11 cellular contexts compared by ENCODE assay signal in the genomic region with DNA sequence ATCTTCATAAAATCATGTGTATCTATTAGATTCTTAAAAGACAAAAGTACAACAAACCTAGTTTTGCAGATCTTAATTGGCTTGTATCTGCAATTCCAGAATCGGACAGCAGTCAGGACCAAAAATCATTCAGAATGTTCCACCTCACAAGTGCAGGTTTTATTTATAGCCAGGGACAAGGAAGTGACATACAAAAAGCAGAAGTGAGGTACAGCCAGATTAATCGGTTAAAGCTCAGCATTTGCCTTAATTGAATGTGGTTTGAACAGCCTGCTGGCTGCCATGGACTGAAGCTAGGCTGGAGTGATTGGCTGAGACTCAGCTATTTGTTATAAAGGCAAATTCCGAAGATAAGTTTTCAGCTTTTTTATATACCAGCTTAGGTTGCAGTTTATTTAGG.
A peak's percentile ranks its signal among the peaks of the same experiment; 100 is the strongest.
DNase-seq lines count a peak whose midpoint lies in the region; ATAC-seq and TF ChIP-seq lines count a peak whose summit lies in the region.
"Had no signal": no experiment of that assay in that cellular context is flagged by ENCODE, and none has a peak within 500 bp of the region (broad histone marks: within the 10 kb centered on the region; RNA-seq: fewer than 3 reads in every experiment).

No MANE protein-coding gene starts in this region.

- TF ChIP-seq POLR2A in testis (IDR thresholded peaks at IDR 0.05) = no peak

- DNase-seq in Karpas-422 (peak; percentile 96), medulla oblongata (ENCODE audit: extremely low spot score) (peak; percentile 59), NCI-H526 treated with DMSO at 0.1 percent for 48 hours (lab: John Stamatoyannopoulos, UW) (no peak), osteocyte (ENCODE audit: extremely low spot score, unreplicated experiment) (no peak), NCI-H345 treated with DMSO at 0.1 percent for 48 hours (lab: John Stamatoyannopoulos, UW; ENCODE audit: unreplicated experiment) (no peak), testis (no peak)

- 0 out of 2 replicates have a peak, but pooled peaks cover 2% of the 10 kb centered on the region for H3K9me3 ChIP-seq in Karpas-422 (ENCODE audit: low read length)
- no peaks in the 10 kb centered on the region for H3K9me3 ChIP-seq in testis

- no peaks in the 10 kb centered on the region for H3K27me3 Mint-ChIP-seq in osteocyte (ENCODE audit: unreplicated experiment)

- TF ChIP-seq CTCF in osteocyte (IDR thresholded peaks at IDR 0.05) = no peak
- TF ChIP-seq CTCF in testis (IDR thresholded peaks at IDR 0.05) = no peak

- H3K27ac Mint-ChIP-seq in osteocyte (ENCODE audit: unreplicated experiment) = no peak overlapping the region
- H3K27ac Mint-ChIP-seq: nephron had no signal

- no peaks in the 10 kb centered on the region for H3K9me3 Mint-ChIP-seq in osteocyte (ENCODE audit: unreplicated experiment)
- H3K9me3 Mint-ChIP-seq: nephron had no signal

- H3K4me3 ChIP-seq in Karpas-422 (ENCODE audit: low read length) (peak overlapping the region; percentile 43), testis (no peak overlapping the region)
- H3K4me3 ChIP-seq: cardiac muscle cell had no signal

- H3K27ac ChIP-seq in Karpas-422 (ENCODE audit: low read length) (peak overlapping the region; percentile 85), testis (no peak overlapping the region)
- H3K27ac ChIP-seq: cardiac muscle cell had no signal

- intact Hi-C loops in testis (cut with DNase I; ENCODE audit: low total_unique reads) = no loop called here

- H3K36me3 ChIP-seq in Karpas-422 (ENCODE audit: insufficient read depth, low read length) = no peaks in the 10 kb centered on the region
- no peaks in the 10 kb centered on the region for H3K36me3 ChIP-seq in testis (ENCODE audit: low read depth, missing control alignments)
- H3K36me3 ChIP-seq: cardiac muscle cell had no signal

- H3K4me3 Mint-ChIP-seq in osteocyte (ENCODE audit: unreplicated experiment) = no peak overlapping the region
- H3K4me3 Mint-ChIP-seq: nephron had no signal

- peaks cover 30% of the 10 kb centered on the region for H3K4me1 Mint-ChIP-seq in osteocyte (ENCODE audit: unreplicated experiment)
- H3K4me1 Mint-ChIP-seq: nephron had no signal

- no peaks in the 10 kb centered on the region for H3K36me3 Mint-ChIP-seq in osteocyte (ENCODE audit: unreplicated experiment)

- peak; percentile 93 for ATAC-seq in GM19043 (IDR thresholded peaks at IDR 0.05; ENCODE audit: low read depth, unreplicated experiment)
- peak; percentile 93 for ATAC-seq in HG02759 (IDR thresholded peaks at IDR 0.05; ENCODE audit: unreplicated experiment)
- ATAC-seq: Panc1 had no signal

- no peaks in the 10 kb centered on the region for H3K9me2 ChIP-seq in Karpas-422 (replicated peaks; ENCODE audit: insufficient read depth, low read length)

- H3K9ac ChIP-seq in Karpas-422 (ENCODE audit: low read length) = no peak overlapping the region

- peak overlapping the region; percentile 69 for H3K4me2 ChIP-seq in Karpas-422 (ENCODE audit: low read depth, low read length, poor library complexity, severe bottlenecking)

- peak overlapping the region; percentile 71 for H2AFZ ChIP-seq in Karpas-422 (ENCODE audit: low read length)

- WGBS in testis, 2 donors = 60 to 62% methylated on average over 3 of the region's 3 CpGs

- H4K20me1 ChIP-seq in Karpas-422 (ENCODE audit: insufficient read depth, low read depth, low read length) = no peaks in the 10 kb centered on the region

- no peaks in the 10 kb centered on the region for H3K79me2 ChIP-seq in Karpas-422 (ENCODE audit: low read length)

- H3K27me3 ChIP-seq in Karpas-422 (ENCODE audit: low read length) = no peaks in the 10 kb centered on the region
- no peaks in the 10 kb centered on the region for H3K27me3 ChIP-seq in testis

- H3K4me1 ChIP-seq in Karpas-422 (ENCODE audit: low read length) (peaks cover 55% of the 10 kb centered on the region), testis (no peaks in the 10 kb centered on the region)

Comparison
In these comparisons a context has a peak if more than half of its experiments do, and no peak if none do; other contexts are left out.
1. DNase-seq: peak in Karpas-422 (single experiment) and medulla oblongata (single experiment); none in NCI-H526 treated with DMSO at 0.1 percent for 48 hours (single experiment), osteocyte (single experiment), NCI-H345 treated with DMSO at 0.1 percent for 48 hours (single experiment) and testis (single experiment).